Comparison of ENCODE assay signal across 8 cellular contexts in the genomic region with DNA sequence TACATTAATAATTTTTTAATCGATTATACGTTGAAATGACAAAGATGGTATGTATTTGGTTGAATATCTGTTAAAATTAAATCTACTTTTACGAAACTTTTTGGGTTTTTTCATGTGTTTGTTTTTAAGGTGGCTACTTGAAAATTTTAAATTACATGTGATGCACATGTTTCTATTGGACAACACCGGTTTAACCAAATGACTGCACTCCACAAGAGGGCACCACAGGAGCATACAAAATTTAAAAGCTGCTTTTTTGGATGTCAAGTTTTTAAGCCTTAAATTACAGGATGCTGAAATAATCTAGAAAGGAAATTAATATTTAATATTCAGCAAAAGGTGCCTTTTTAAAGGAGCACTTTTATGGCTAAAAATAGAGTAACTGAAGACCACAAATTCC.
A peak's percentile ranks its signal among the peaks of the same experiment; 100 is the strongest.
DNase-seq lines count a peak whose midpoint lies in the region; ATAC-seq lines count a peak whose summit lies in the region.

No MANE protein-coding gene starts in this region.

- peaks cover 8 to 14% (median 9%) of the 10 kb centered on the region in 4 donors for H3K4me1 Mint-ChIP-seq in naive thymus-derived CD8-positive, alpha-beta T cell

- no peak overlapping the region for H3K27ac Mint-ChIP-seq in naive thymus-derived CD8-positive, alpha-beta T cell

- H3K9me3 Mint-ChIP-seq in naive thymus-derived CD8-positive, alpha-beta T cell = no peaks in the 10 kb centered on the region

- peaks cover 7 to 52% (median 26%) of the 10 kb centered on the region in 3 donors for H3K36me3 Mint-ChIP-seq in naive thymus-derived CD8-positive, alpha-beta T cell

- ATAC-seq in naive thymus-derived CD8-positive, alpha-beta T cell = no peak
- ATAC-seq in HG03108 (IDR thresholded peaks at IDR 0.05; ENCODE audit: unreplicated experiment) = no peak

- no peaks in the 10 kb centered on the region for H3K27me3 Mint-ChIP-seq in naive thymus-derived CD8-positive, alpha-beta T cell

- no peak overlapping the region for H3K4me3 Mint-ChIP-seq in naive thymus-derived CD8-positive, alpha-beta T cell

- DNase-seq in NCI-H2029 (lab: John Stamatoyannopoulos, UW) (peak; percentile 23), NCI-H2029 treated with DMSO at 0.1 percent for 48 hours (lab: John Stamatoyannopoulos, UW) (no peak), MV-4-11 (lab: John Stamatoyannopoulos, UW) (peak; percentile 40), amniotic stem cell (lab: John Stamatoyannopoulos, UW) (no peak)
- peak; percentile 29 to 52 for DNase-seq in activated CD4-positive, alpha-beta T cell treated with anti-CD3 and anti-CD28 coated beads for 4 hours
- peak; percentile 2 for DNase-seq in effector CD8-positive, alpha-beta T cell (lab: John Stamatoyannopoulos, UW)
- DNase-seq in naive thymus-derived CD8-positive, alpha-beta T cell = peak in 9 of 10 donors; percentile 10 to 67 (median 26)

- POLR2A ChIA-PET in naive thymus-derived CD8-positive, alpha-beta T cell (lab: Charles Lee) = no interaction called here

Comparison
In these comparisons a context has a peak if more than half of its experiments do, and no peak if none do; other contexts are left out.
1. DNase-seq: peak in NCI-H2029 (single experiment), MV-4-11 (single experiment), activated CD4-positive, alpha-beta T cell treated with anti-CD3 and anti-CD28 coated beads for 4 hours (2 of 2), effector CD8-positive, alpha-beta T cell (single experiment) and naive thymus-derived CD8-positive, alpha-beta T cell (9 of 10); none in NCI-H2029 treated with DMSO at 0.1 percent for 48 hours (single experiment) and amniotic stem cell (single experiment).